Comparison of ENCODE assay signal across 1 cellular context in the genomic region with DNA sequence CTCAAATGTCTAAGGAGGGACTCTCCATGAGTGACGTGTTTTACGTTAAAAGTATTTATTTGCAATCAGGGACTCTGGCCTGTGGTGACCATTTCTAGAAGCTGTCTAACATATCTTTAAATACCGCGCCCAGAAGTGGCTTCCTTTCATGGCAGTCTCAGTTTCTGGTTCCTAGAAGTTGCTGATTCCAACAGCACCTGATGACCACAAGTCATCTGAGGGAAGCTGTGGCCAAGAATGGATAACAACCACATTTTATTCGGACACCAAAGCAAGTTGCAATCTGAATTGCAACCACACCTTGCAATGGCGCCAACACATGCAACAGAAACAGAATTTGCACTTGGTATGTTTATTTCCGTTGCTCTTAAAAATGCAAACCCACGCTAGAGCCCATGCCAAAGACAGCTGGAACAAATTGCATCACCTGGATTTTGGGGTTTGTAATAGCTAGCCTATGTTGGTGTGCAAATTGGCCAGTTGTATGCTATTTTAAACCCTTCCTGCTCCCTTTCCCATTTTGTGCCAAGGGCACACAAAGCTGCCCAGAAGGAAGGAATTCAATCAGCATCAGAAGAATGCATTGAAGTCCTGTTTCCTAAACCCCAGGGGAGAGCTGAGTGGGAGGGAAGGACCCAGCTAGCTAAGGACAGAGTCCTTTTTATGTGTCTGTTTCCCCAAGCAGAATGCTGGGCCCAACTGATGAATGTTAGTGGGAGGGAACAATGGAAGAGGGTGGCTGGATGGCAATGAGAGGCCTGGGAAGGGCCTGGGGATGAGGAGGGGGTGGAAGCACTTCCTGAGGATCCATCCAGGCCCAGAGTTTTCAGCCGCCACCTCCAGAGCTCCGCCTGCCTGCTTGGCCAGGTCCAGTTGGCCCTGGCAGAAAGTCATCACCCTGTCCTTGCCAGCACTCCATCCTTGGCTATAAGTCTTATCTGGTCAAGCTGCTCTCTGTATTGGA.
TF ChIP-seq lines count a peak whose summit lies in the region.

No MANE protein-coding gene starts in this region.

TF ChIP-seq in GM23338, 12 proteins besides CTCF, POLR2A, EP300 and RAD21 (continued from another document):
- TF ChIP-seq, protein P1, sequence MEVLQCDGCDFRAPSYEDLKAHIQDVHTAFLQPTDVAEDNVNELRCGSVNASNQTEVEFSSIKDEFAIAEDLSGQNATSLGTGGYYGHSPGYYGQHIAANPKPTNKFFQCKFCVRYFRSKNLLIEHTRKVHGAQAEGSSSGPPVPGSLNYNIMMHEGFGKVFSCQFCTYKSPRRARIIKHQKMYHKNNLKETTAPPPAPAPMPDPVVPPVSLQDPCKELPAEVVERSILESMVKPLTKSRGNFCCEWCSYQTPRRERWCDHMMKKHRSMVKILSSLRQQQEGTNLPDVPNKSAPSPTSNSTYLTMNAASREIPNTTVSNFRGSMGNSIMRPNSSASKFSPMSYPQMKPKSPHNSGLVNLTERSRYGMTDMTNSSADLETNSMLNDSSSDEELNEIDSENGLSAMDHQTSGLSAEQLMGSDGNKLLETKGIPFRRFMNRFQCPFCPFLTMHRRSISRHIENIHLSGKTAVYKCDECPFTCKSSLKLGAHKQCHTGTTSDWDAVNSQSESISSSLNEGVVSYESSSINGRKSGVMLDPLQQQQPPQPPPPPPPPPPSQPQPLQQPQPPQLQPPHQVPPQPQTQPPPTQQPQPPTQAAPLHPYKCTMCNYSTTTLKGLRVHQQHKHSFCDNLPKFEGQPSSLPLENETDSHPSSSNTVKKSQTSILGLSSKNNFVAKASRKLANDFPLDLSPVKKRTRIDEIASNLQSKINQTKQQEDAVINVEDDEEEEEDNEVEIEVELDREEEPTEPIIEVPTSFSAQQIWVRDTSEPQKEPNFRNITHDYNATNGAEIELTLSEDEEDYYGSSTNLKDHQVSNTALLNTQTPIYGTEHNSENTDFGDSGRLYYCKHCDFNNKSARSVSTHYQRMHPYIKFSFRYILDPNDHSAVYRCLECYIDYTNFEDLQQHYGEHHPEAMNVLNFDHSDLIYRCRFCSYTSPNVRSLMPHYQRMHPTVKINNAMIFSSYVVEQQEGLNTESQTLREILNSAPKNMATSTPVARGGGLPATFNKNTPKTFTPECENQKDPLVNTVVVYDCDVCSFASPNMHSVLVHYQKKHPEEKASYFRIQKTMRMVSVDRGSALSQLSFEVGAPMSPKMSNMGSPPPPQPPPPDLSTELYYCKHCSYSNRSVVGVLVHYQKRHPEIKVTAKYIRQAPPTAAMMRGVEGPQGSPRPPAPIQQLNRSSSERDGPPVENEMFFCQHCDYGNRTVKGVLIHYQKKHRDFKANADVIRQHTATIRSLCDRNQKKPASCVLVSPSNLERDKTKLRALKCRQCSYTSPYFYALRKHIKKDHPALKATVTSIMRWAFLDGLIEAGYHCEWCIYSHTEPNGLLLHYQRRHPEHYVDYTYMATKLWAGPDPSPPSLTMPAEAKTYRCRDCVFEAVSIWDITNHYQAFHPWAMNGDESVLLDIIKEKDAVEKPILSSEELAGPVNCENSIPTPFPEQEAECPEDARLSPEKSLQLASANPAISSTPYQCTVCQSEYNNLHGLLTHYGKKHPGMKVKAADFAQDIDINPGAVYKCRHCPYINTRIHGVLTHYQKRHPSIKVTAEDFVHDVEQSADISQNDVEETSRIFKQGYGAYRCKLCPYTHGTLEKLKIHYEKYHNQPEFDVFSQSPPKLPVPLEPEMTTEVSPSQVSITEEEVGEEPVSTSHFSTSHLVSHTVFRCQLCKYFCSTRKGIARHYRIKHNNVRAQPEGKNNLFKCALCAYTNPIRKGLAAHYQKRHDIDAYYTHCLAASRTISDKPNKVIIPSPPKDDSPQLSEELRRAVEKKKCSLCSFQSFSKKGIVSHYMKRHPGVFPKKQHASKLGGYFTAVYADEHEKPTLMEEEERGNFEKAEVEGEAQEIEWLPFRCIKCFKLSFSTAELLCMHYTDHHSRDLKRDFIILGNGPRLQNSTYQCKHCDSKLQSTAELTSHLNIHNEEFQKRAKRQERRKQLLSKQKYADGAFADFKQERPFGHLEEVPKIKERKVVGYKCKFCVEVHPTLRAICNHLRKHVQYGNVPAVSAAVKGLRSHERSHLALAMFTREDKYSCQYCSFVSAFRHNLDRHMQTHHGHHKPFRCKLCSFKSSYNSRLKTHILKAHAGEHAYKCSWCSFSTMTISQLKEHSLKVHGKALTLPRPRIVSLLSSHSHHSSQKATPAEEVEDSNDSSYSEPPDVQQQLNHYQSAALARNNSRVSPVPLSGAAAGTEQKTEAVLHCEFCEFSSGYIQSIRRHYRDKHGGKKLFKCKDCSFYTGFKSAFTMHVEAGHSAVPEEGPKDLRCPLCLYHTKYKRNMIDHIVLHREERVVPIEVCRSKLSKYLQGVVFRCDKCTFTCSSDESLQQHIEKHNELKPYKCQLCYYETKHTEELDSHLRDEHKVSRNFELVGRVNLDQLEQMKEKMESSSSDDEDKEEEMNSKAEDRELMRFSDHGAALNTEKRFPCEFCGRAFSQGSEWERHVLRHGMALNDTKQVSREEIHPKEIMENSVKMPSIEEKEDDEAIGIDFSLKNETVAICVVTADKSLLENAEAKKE (CRISPR knock-in tag; IDR thresholded peaks at IDR 0.05) = no peak; the same call in 1 of the 2 replicates
TF ChIP-seq in GM23338: peak in this region for 0.
